12 cellular contexts compared by ENCODE assay signal in the genomic region with DNA sequence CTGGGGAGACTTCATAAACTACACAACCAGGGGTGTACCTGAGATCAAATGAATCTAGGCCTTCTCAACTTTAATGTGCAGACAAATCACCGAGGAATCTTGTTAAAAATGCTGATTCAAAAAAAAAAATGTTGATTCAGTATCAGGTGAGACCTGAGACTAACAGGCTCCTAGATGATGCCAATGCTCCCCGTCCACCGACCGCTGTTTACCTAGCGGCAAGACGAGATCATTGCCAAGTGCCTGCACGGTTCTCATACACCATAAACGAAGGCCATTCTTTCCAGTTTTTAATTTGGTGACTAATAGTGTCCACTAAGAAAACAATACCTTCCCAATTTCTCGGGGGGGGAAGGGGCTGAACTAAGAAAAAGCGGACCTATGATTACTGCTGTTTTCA. TPM values are rescaled to one million over a fixed set of nuclear protein-coding genes. Genes with fewer than 3 reads are reported as not detected.
DNase-seq lines count a peak whose midpoint lies in the region; ATAC-seq and TF ChIP-seq lines count a peak whose summit lies in the region.
"Had no signal": no experiment of that assay in that cellular context is flagged by ENCODE, and none has a peak within 500 bp of the region (broad histone marks: within the 10 kb centered on the region; RNA-seq: fewer than 3 reads in every experiment).

No MANE protein-coding gene starts in this region.

- no peak for DNase-seq in T-helper 2 cell treated with Interferon-gamma antibody and Interleukin-4, amounts not matched to agents 5 μg/mL and 100 μg/mL, for 36 hours (ENCODE audit: low spot score)
- DNase-seq in T-helper 2 cell = no peak
- DNase-seq in NCI-H2107 (lab: John Stamatoyannopoulos, UW) = peak; percentile 9
- DNase-seq in dermis blood vessel endothelial cell = peak; percentile 70
- DNase-seq in vagina (ENCODE audit: extremely low spot score in 2 of 2) = no peak
- DNase-seq in HuH-7.5 (ENCODE audit: low spot score) = no peak
- DNase-seq: activated gamma-delta T cell treated with Interleukin-2 at 50 U/mL for 16 hours; Right ventricle myocardium superior; stimulated activated CD8-positive, alpha-beta memory T cell treated with anti-CD3 and anti-CD28 coated beads, Interleukin-4, amount 100 ng/mL, for 48 hours had no signal

- H3K4me1 ChIP-seq in parathyroid adenoma (no peaks in the 10 kb centered on the region), vagina (peaks cover 26% of the 10 kb centered on the region)

- intact Hi-C loops in vagina (cut with DNase I) = loop anchor here (5.0 kb wide), 1 partner anchor 262 kb away; no protein-coding TSS in a partner anchor

- H3K36me3 Mint-ChIP-seq in T-helper 2 cell treated with Interferon-gamma antibody and Interleukin-4, amounts not matched to agents 5 μg/mL and 100 μg/mL, for 36 hours (ENCODE audit: low read depth) = peaks cover 4% of the 10 kb centered on the region

- no peaks in the 10 kb centered on the region for H3K9me3 ChIP-seq in parathyroid adenoma (ENCODE audit: control insufficient read depth, low read length)
- H3K9me3 ChIP-seq in vagina = no peaks in the 10 kb centered on the region

- H3K27ac Mint-ChIP-seq in T-helper 2 cell treated with Interferon-gamma antibody and Interleukin-4, amounts not matched to agents 5 μg/mL and 100 μg/mL, for 36 hours = no peak overlapping the region

- H3K4me3 Mint-ChIP-seq in T-helper 2 cell treated with Interferon-gamma antibody and Interleukin-4, amounts not matched to agents 5 μg/mL and 100 μg/mL, for 36 hours = peak overlapping the region; percentile 44

- no peak overlapping the region for H3K9ac ChIP-seq in parathyroid adenoma

- H3K36me3 ChIP-seq in parathyroid adenoma (ENCODE audit: control insufficient read depth, insufficient read depth, low read length) (no peaks in the 10 kb centered on the region), vagina (no peaks in the 10 kb centered on the region)

- no peak overlapping the region for H3K4me2 ChIP-seq in parathyroid adenoma (ENCODE audit: low read length)

- peaks cover under 1% of the 10 kb centered on the region for H3K27me3 Mint-ChIP-seq in T-helper 2 cell treated with Interferon-gamma antibody and Interleukin-4, amounts not matched to agents 5 μg/mL and 100 μg/mL, for 36 hours (ENCODE audit: low read depth)

- H3K27me3 ChIP-seq in parathyroid adenoma (ENCODE audit: control insufficient read depth, insufficient read depth, low read length) (no peaks in the 10 kb centered on the region), vagina (no peaks in the 10 kb centered on the region)

- TF ChIP-seq CTCF in parathyroid adenoma (IDR thresholded peaks at IDR 0.05) = no peak
- no peak for TF ChIP-seq CTCF in vagina (IDR thresholded peaks at IDR 0.05)

- H2AFZ ChIP-seq in parathyroid adenoma = no peak overlapping the region

- no peaks in the 10 kb centered on the region for H3K79me2 ChIP-seq in parathyroid adenoma

- H3K4me3 ChIP-seq in parathyroid adenoma (ENCODE audit: low read depth, low read length) (peak overlapping the region; percentile 13), vagina (no peak overlapping the region)
- H3K4me3 ChIP-seq: lung had no signal

- H3K27ac ChIP-seq in parathyroid adenoma (peak overlapping the region; percentile 42), vagina (no peak overlapping the region)

- ATAC-seq in HG02610 (IDR thresholded peaks at IDR 0.05; ENCODE audit: unreplicated experiment) = no peak

- peaks cover 3% of the 10 kb centered on the region for H3K9me3 Mint-ChIP-seq in T-helper 2 cell treated with Interferon-gamma antibody and Interleukin-4, amounts not matched to agents 5 μg/mL and 100 μg/mL, for 36 hours

- H3K4me1 Mint-ChIP-seq in T-helper 2 cell treated with Interferon-gamma antibody and Interleukin-4, amounts not matched to agents 5 μg/mL and 100 μg/mL, for 36 hours (ENCODE audit: low read depth) = peaks cover 43% of the 10 kb centered on the region

- no peak for TF ChIP-seq POLR2A in vagina (IDR thresholded peaks at IDR 0.05)

RNA-seq across cellular contexts. Expression of gene FSIP1, which starts 2.5 kb away (rescaled TPM):
- total RNA-seq in dermis blood vessel endothelial cell (0.37 and 0.85 TPM in 2 replicates), vagina (0.98 TPM)

Comparison
In these comparisons a context has a peak if more than half of its experiments do, and no peak if none do; other contexts are left out.
1. DNase-seq: peak in NCI-H2107 (single experiment) and dermis blood vessel endothelial cell (single experiment); none in T-helper 2 cell treated with Interferon-gamma antibody and Interleukin-4, amounts not matched to agents 5 μg/mL and 100 μg/mL, for 36 hours (single experiment), T-helper 2 cell (0 of 5), vagina (0 of 2) and HuH-7.5 (single experiment).